Comparison of ENCODE assay signal across 8 cellular contexts in the genomic region with DNA sequence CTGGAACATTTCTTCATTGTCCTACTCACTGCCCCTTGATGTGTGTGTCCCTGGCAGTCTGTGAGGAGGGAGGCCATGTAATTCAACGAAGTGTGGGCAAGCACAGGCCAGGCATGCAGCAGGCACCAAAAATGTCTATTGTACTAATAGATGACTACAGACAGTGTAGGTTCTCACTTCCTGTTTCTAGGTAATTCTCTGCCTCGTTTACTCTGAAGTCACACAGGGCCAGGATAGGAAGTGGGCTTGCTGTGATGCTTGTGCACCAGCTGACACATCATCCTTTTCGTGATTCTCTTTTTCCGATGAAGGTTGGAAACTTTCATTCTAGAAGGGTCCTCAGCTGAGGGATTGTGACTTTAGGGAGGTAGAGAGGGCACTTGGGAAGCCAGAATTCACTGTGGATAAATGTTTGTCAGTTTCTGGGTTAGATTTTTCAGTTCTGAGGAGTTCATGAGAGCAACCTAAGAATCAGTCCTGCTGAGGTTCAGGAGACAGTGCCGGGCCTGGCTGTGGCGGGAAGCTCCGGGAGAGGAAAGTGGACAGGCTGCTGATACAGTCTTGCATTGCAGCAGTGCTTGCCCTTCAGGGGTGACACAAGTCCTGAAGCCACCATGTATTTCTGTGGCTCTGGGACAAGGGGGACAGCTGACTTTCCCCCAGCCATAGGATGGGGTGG. TPM values are rescaled to one million over a fixed set of nuclear protein-coding genes. Genes with fewer than 3 reads are reported as not detected.
DNase-seq lines count a peak whose midpoint lies in the region; ATAC-seq and TF ChIP-seq lines count a peak whose summit lies in the region.

No MANE protein-coding gene starts in this region.

- H3K4me3 Mint-ChIP-seq in activated CD8-positive, alpha-beta memory T cell treated with anti-CD3 and anti-CD28 coated beads, Interleukin-2, amount 10 ng/mL, durations not matched to agents 7 days and 5 days, result peak overlapping the region; percentile 64

- H3K4me1 Mint-ChIP-seq in activated CD8-positive, alpha-beta memory T cell treated with anti-CD3 and anti-CD28 coated beads, Interleukin-2, amount 10 ng/mL, durations not matched to agents 7 days and 5 days, result peaks cover 60% of the 10 kb centered on the region

- DNase-seq in activated CD8-positive, alpha-beta memory T cell treated with anti-CD3 and anti-CD28 coated beads, Interleukin-2, amount 10 ng/mL, durations not matched to agents 7 days and 5 days, result peak; percentile 86
- peak; percentile 9 to 16 for DNase-seq in stimulated activated CD4-positive, alpha-beta T cell treated with anti-CD3 and anti-CD28 coated beads, Interleukin-15, amount 100 ng/mL, for 1 hour (ENCODE audit: low read depth in 1 of 2, low spot score in 1 of 2)
- no peak for DNase-seq in smooth muscle cell (lab: John Stamatoyannopoulos, UW; ENCODE audit: unreplicated experiment)
- DNase-seq in SW480 (ENCODE audit: low spot score), result no peak
- DNase-seq in NCI-H1417 treated with DMSO at 0.1 percent for 48 hours (lab: John Stamatoyannopoulos, UW), result no peak

- H3K36me3 Mint-ChIP-seq in activated CD8-positive, alpha-beta memory T cell treated with anti-CD3 and anti-CD28 coated beads, Interleukin-2, amount 10 ng/mL, durations not matched to agents 7 days and 5 days, result peaks cover under 1% of the 10 kb centered on the region

- no peaks in the 10 kb centered on the region for H3K27me3 Mint-ChIP-seq in activated CD8-positive, alpha-beta memory T cell treated with anti-CD3 and anti-CD28 coated beads, Interleukin-2, amount 10 ng/mL, durations not matched to agents 7 days and 5 days

- peaks cover 2% of the 10 kb centered on the region for H3K79me2 ChIP-seq in smooth muscle cell (ENCODE audit: low read depth)

- H3K4me3 ChIP-seq in BLaER1, result no peak overlapping the region
- H3K4me3 ChIP-seq in smooth muscle cell, result no peak overlapping the region

- no peak overlapping the region for H3K27ac ChIP-seq in BLaER1
- H3K27ac ChIP-seq in smooth muscle cell (ENCODE audit: low read depth), result no peak overlapping the region

- peaks cover 47% of the 10 kb centered on the region for H3K4me1 ChIP-seq in BLaER1
- no peaks in the 10 kb centered on the region for H3K4me1 ChIP-seq in smooth muscle cell (ENCODE audit: low read depth)

- no peaks in the 10 kb centered on the region for H3F3A ChIP-seq in smooth muscle cell (ENCODE audit: low read depth)

- H3K9me3 Mint-ChIP-seq in activated CD8-positive, alpha-beta memory T cell treated with anti-CD3 and anti-CD28 coated beads, Interleukin-2, amount 10 ng/mL, durations not matched to agents 7 days and 5 days (ENCODE audit: low read depth), result no peaks in the 10 kb centered on the region

- peak overlapping the region; percentile 97 for H3K27ac Mint-ChIP-seq in activated CD8-positive, alpha-beta memory T cell treated with anti-CD3 and anti-CD28 coated beads, Interleukin-2, amount 10 ng/mL, durations not matched to agents 7 days and 5 days

- ATAC-seq in GM19468 (IDR thresholded peaks at IDR 0.05; ENCODE audit: extremely low read depth, unreplicated experiment) (peak; percentile 81), HG03565 (IDR thresholded peaks at IDR 0.05; ENCODE audit: unreplicated experiment) (peak; percentile 53)
- ATAC-seq in activated CD8-positive, alpha-beta memory T cell treated with anti-CD3 and anti-CD28 coated beads, Interleukin-2, amount 10 ng/mL, durations not matched to agents 7 days and 5 days, result peak; percentile 92

- H4K20me1 ChIP-seq in BLaER1 (no peaks in the 10 kb centered on the region), smooth muscle cell (ENCODE audit: low read depth) (no peaks in the 10 kb centered on the region)

- H3K27me3 ChIP-seq in BLaER1 (peaks cover 24% of the 10 kb centered on the region), smooth muscle cell (ENCODE audit: low read depth) (no peaks in the 10 kb centered on the region)

- no peak for TF ChIP-seq CTCF in smooth muscle cell (IDR thresholded peaks at IDR 0.05; ENCODE audit: borderline replicate concordance, insufficient read depth, poor library complexity, severe bottlenecking)

- H3K9ac ChIP-seq in BLaER1, result no peak overlapping the region
- no peak overlapping the region for H3K9ac ChIP-seq in smooth muscle cell (ENCODE audit: low read depth)

- no peak overlapping the region for H2AFZ ChIP-seq in smooth muscle cell (ENCODE audit: low read depth)

- peak overlapping the region; percentile 27 for H3K4me2 ChIP-seq in BLaER1
- no peak overlapping the region for H3K4me2 ChIP-seq in smooth muscle cell

- CTCF ChIA-PET in activated CD8-positive, alpha-beta memory T cell treated with anti-CD3 and anti-CD28 coated beads, Interleukin-2, amount 10 ng/mL, durations not matched to agents 7 days and 5 days (lab: Charles Lee), result interaction anchor here (0.7 to 3.4 kb wide), 9 partner anchors 17 to 129 kb away, joined by 3 to 23 read pairs (median 4); partner anchors contain the start of gene AHCYL1

- H3K9me3 ChIP-seq in BLaER1, result no peaks in the 10 kb centered on the region
- H3K9me3 ChIP-seq in smooth muscle cell (replicated peaks; ENCODE audit: low read depth), result no peaks in the 10 kb centered on the region

- WGBS in smooth muscle cell (ENCODE audit: low lambda C conversion rate), result 87% methylated on average over 7 of the region's 7 CpGs

- no peaks in the 10 kb centered on the region for H3K36me3 ChIP-seq in BLaER1
- no peaks in the 10 kb centered on the region for H3K36me3 ChIP-seq in smooth muscle cell (ENCODE audit: low read depth)

RNA-seq across cellular contexts. Expression of gene CSF1, which starts 4.3 kb away (rescaled TPM):
- total RNA-seq in activated CD8-positive, alpha-beta memory T cell treated with anti-CD3 and anti-CD28 coated beads, Interleukin-2, amount 10 ng/mL, durations not matched to agents 7 days and 5 days, result 100 to 1,000 TPM in 1 of 2 experiments, 10 to 100 TPM in 1; 77.6 to 143 TPM
- 30.9 and 43.4 TPM in 2 replicates for total RNA-seq in smooth muscle cell
- 17.1 and 22.4 TPM in 2 replicates for polyA plus RNA-seq in smooth muscle cell

Comparison
In these comparisons a context has a peak if more than half of its experiments do, and no peak if none do; other contexts are left out.
1. DNase-seq: peak in activated CD8-positive, alpha-beta memory T cell treated with anti-CD3 and anti-CD28 coated beads, Interleukin-2, amount 10 ng/mL, durations not matched to agents 7 days and 5 days (single experiment) and stimulated activated CD4-positive, alpha-beta T cell treated with anti-CD3 and anti-CD28 coated beads, Interleukin-15, amount 100 ng/mL, for 1 hour (2 of 2); none in smooth muscle cell (single experiment), SW480 (single experiment) and NCI-H1417 treated with DMSO at 0.1 percent for 48 hours (single experiment).
2. Peak in every context shown above with its lines, with median percentiles within 50 percentile points of each other: ATAC-seq.